In the genomic region with DNA sequence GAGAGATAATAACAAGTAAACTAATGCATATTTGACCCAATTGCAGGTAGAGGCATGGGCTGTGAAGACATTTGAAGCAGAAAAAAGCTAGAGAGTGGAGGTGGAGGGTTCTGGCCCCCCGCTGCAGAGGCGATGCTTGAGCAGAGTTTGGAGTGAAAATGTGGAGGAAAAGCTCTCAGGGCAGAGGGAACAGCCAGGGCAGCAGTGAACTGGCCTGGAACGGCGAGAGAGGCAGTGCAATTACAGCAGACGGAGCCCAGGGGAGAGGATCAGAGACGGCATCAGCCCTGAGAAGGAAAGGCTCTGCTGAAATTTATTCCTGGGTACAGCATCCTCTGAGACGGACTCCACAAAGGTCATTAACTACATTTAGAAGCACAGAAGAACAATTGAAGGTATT, we compare ENCODE assay signal across 19 cellular contexts. TPM values are rescaled to one million over a fixed set of nuclear protein-coding genes. Genes with fewer than 3 reads are reported as not detected.
A peak's percentile ranks its signal among the peaks of the same experiment; 100 is the strongest.
DNase-seq lines count a peak whose midpoint lies in the region; ATAC-seq and TF ChIP-seq lines count a peak whose summit lies in the region.
"Had no signal": no experiment of that assay in that cellular context is flagged by ENCODE, and none has a peak within 500 bp of the region (broad histone marks: within the 10 kb centered on the region; RNA-seq: fewer than 3 reads in every experiment).

No MANE protein-coding gene starts in this region.

- H3K27ac Mint-ChIP-seq in brain, result peak overlapping the region in 4 of 5 experiments; percentile 38 to 83 (median 68)
- H3K27ac Mint-ChIP-seq: CD8-positive, alpha-beta T cell had no signal

- peaks cover 3% of the 10 kb centered on the region for H3K27me3 Mint-ChIP-seq in brain

- H2BK12ac ChIP-seq in neuronal stem cell (ENCODE audit: low read length), result no peak overlapping the region

- no peaks in the 10 kb centered on the region for H3K79me1 ChIP-seq in neuronal stem cell (ENCODE audit: low read depth, low read length)

- H2BK15ac ChIP-seq in neuronal stem cell (ENCODE audit: low read length), result no peak overlapping the region

- peak overlapping the region; percentile 47 for H2AK5ac ChIP-seq in neuronal stem cell (ENCODE audit: low read depth, low read length)

- peaks cover 9 to 10% of the 10 kb centered on the region in 2 donors for H3K4me1 ChIP-seq in neuronal stem cell (ENCODE audit: control insufficient read depth in 2 of 2, insufficient read depth in 1 of 2, low read depth in 1 of 2, low read length in 2 of 2)

- no peaks in the 10 kb centered on the region for H3K9me3 ChIP-seq in neuronal stem cell (replicated peaks in 1 of 2; ENCODE audit: control insufficient read depth in 2 of 2, insufficient read depth in 1 of 2, low read depth in 1 of 2, low read length in 2 of 2)
- no peaks in the 10 kb centered on the region for H3K9me3 ChIP-seq in MG63

- H3K27me3 ChIP-seq in neuronal stem cell (ENCODE audit: control insufficient read depth in 3 of 3, insufficient read depth in 3 of 3, low read depth in 1 of 3, low read length in 3 of 3) (no peaks in the 10 kb centered on the region), MG63 (no peaks in the 10 kb centered on the region)

- H4K8ac ChIP-seq in neuronal stem cell (ENCODE audit: low read depth, low read length), result no peak overlapping the region

- H2BK5ac ChIP-seq in neuronal stem cell (ENCODE audit: low read length), result no peak overlapping the region

- DNase-seq in neuronal stem cell (ENCODE audit: low spot score), result no peak
- DNase-seq in activated effector memory CD4-positive, alpha-beta T cell treated with anti-CD3 and anti-CD28 coated beads, Interleukin-2, amount 50 U/mL, for 16 hours, result no peak
- no peak for DNase-seq in omental fat pad (ENCODE audit: low spot score)
- no peak for DNase-seq in MG63
- no peak for DNase-seq in DMS153 treated with DMSO at 0.1 percent for 48 hours (lab: John Stamatoyannopoulos, UW; ENCODE audit: unreplicated experiment)
- DNase-seq: CD8-positive, alpha-beta T cell; GF-D8; GM23248; NCI-H1105; NCI-H2081 treated with DMSO at 0.1 percent for 48 hours; NCI-H446 treated with DMSO at 0.1 percent for 48 hours; NCI-H748 treated with DMSO at 0.1 percent for 48 hours; NK-92 treated with Interleukin-12 subunit alpha and Interleukin-12 subunit beta, amount 100 ng/mL, for 24 hours; Right ventricle myocardium superior had no signal

- H4K91ac ChIP-seq in neuronal stem cell (ENCODE audit: low read depth, low read length, poor library complexity), result no peak overlapping the region

- H2BK120ac ChIP-seq in neuronal stem cell (ENCODE audit: low read depth, low read length), result no peak overlapping the region

- peak; percentile 33; the same call in 1 of the 2 replicates for TF ChIP-seq EP300 in Ishikawa (IDR thresholded peaks at IDR 0.05; ENCODE audit: borderline replicate concordance)

- H3K27ac ChIP-seq in neuronal stem cell (replicated peaks; ENCODE audit: low read length), result peak overlapping the region; percentile 54
- H3K27ac ChIP-seq: BLaER1 treated with 17β-estradiol and CSF1 and Interleukin-3, amounts not matched to agents 10 nM and 100 nM; GM23248 had no signal

- H3K4me1 Mint-ChIP-seq in brain, result peaks cover 42% of the 10 kb centered on the region

- peaks cover 0 to 8% (median 2%) of the 10 kb centered on the region in 5 experiments for H3K9me3 Mint-ChIP-seq in brain
- H3K9me3 Mint-ChIP-seq: CD8-positive, alpha-beta T cell had no signal

- ATAC-seq in omental fat pad (ENCODE audit: low FRiP score), result no peak
- ATAC-seq: CD8-positive, alpha-beta T cell; GM12878; SK-N-SH treated with all-trans-retinoic acid at 6 μM for 48 hours had no signal

- peak overlapping the region in 1 of 5 experiments; percentile 4 for H3K4me3 Mint-ChIP-seq in brain
- H3K4me3 Mint-ChIP-seq: CD8-positive, alpha-beta T cell had no signal

- no peak overlapping the region for H3K4me3 ChIP-seq in neuronal stem cell (ENCODE audit: low read length in 2 of 2)
- H3K4me3 ChIP-seq in MG63, result no peak overlapping the region
- H3K4me3 ChIP-seq: BLaER1 treated with 17β-estradiol and CSF1 and Interleukin-3, amounts not matched to agents 10 nM and 100 nM; GM12878; GM23248 had no signal

- no peak overlapping the region for H3K4me2 ChIP-seq in neuronal stem cell (ENCODE audit: insufficient read depth, low read length, poor library complexity, severe bottlenecking)
- H3K4me2 ChIP-seq: BLaER1 treated with 17β-estradiol and CSF1 and Interleukin-3, amounts not matched to agents 10 nM and 100 nM had no signal

- H3K14ac ChIP-seq in neuronal stem cell (ENCODE audit: low read length), result no peak overlapping the region

- no peak overlapping the region for H3K4ac ChIP-seq in neuronal stem cell (ENCODE audit: low read length)

- TF ChIP-seq CTCF in brain (conservative IDR thresholded peaks at IDR 0.05), result no peak
- TF ChIP-seq CTCF in omental fat pad (IDR thresholded peaks at IDR 0.05), result no peak

- no peak overlapping the region for H2AFZ ChIP-seq in neuronal stem cell (ENCODE audit: low read length)
- H2AFZ ChIP-seq: GM23248 had no signal

- H3K36me3 ChIP-seq in neuronal stem cell (replicated peaks in 1 of 2; ENCODE audit: control insufficient read depth in 2 of 2, insufficient read depth in 2 of 2, low read length in 2 of 2) (peaks cover 0 to 16% of the 10 kb centered on the region in 2 donors), MG63 (no peaks in the 10 kb centered on the region)
- H3K36me3 ChIP-seq: BLaER1 treated with 17β-estradiol and CSF1 and Interleukin-3, amounts not matched to agents 10 nM and 100 nM had no signal

- peak overlapping the region; percentile 88 for H3K18ac ChIP-seq in neuronal stem cell (ENCODE audit: low read length)

- no peak for TF ChIP-seq RAD21 in Ishikawa (IDR thresholded peaks at IDR 0.05; ENCODE audit: low read depth)

- WGBS in neuronal stem cell (ENCODE audit: extremely low coverage in 2 of 2, insufficient read length in 2 of 2, insufficient replicate concordance in 1 of 2), 2 donors, result no CpG with 5 or more reads among the region's 7 CpGs

- no peak overlapping the region for H3K9ac ChIP-seq in neuronal stem cell (ENCODE audit: low read depth, low read length, poor library complexity)
- H3K9ac ChIP-seq: BLaER1 treated with 17β-estradiol and CSF1 and Interleukin-3, amounts not matched to agents 10 nM and 100 nM; GM23248 had no signal

- no peak overlapping the region for H3K23ac ChIP-seq in neuronal stem cell (ENCODE audit: low read depth, low read length, poor library complexity)

- H3K36me3 Mint-ChIP-seq in brain, result peaks cover 12% of the 10 kb centered on the region
- H3K36me3 Mint-ChIP-seq: CD8-positive, alpha-beta T cell had no signal

TF ChIP-seq in Ishikawa, 13 proteins besides CTCF, POLR2A, EP300 and RAD21:
- TF ChIP-seq EGR1 (IDR thresholded peaks at IDR 0.05) (no peak), REST (IDR thresholded peaks at IDR 0.05; ENCODE audit: low read depth) (no peak), CEBPB (IDR thresholded peaks at IDR 0.05) (no peak), CREB1 (IDR thresholded peaks at IDR 0.05; ENCODE audit: low read depth) (no peak), ZBTB7A (IDR thresholded peaks at IDR 0.05; ENCODE audit: low read depth) (no peak), YY1 (IDR thresholded peaks at IDR 0.05; ENCODE audit: low read depth) (no peak), FOXM1 (IDR thresholded peaks at IDR 0.05; ENCODE audit: borderline replicate concordance, low read depth) (no peak), USF1 (IDR thresholded peaks at IDR 0.05) (no peak), TEAD4 (IDR thresholded peaks at IDR 0.05) (no peak), TAF1 (IDR thresholded peaks at IDR 0.05; ENCODE audit: low read depth) (no peak), NFIC (IDR thresholded peaks at IDR 0.05) (no peak), TCF12 (IDR thresholded peaks at IDR 0.05; ENCODE audit: low read depth) (no peak), MAX (IDR thresholded peaks at IDR 0.05) (no peak)

RNA-seq across cellular contexts. Expression of gene STON2, which starts 14.3 kb away (rescaled TPM):
- 8.6 TPM for polyA plus RNA-seq in brain (ENCODE audit: insufficient read depth, low read depth, low replicate concordance)
- 4.6 TPM for polyA plus RNA-seq in neuronal stem cell (2013, experiment 1 of 2)
- polyA plus RNA-seq in neuronal stem cell (2013, experiment 2 of 2), result 4.7 TPM
- total RNA-seq in omental fat pad, result 10 to 100 TPM in 3 of 4 donors, 1 to 10 TPM in 1; 8.0 to 31.4 (median 18.6) TPM
- not detected in 2 replicates for total RNA-seq in MG63 (2014; rRNA removed; shearing (Covaris generic); ENCODE audit: low replicate concordance)
- total RNA-seq: CD8-positive, alpha-beta T cell; GM23248 had no signal
